In the genomic region with DNA sequence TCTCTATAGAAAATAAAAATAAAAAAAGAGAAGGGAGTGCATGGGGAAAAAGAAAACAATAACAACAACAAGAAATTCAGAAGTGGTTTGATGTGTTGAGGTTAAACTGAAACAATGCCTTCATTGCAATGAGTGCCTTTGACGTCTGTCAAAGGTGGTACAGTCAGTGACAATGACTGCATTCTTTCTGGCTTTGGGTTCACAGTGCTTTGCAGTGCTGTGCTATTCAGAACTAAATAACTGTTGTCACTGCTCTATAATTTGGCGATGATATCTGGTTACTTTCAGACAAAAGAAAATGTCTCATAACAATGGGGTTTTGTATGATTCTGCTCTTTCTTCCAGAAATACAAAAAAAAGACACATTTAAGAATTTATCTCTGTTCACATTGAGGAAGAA, we compare ENCODE assay signal across 27 cellular contexts.
DNase-seq lines count a peak whose midpoint lies in the region; ATAC-seq and FAIRE-seq lines count a peak whose summit lies in the region.
"Had no signal": no experiment of that assay in that cellular context is flagged by ENCODE, and none has a peak within 500 bp of the region (broad histone marks: within the 10 kb centered on the region; RNA-seq: fewer than 3 reads in every experiment).

No MANE protein-coding gene starts in this region.

- H3K9me3 Mint-ChIP-seq in activated CD8-positive, alpha-beta T cell treated with anti-CD3 and anti-CD28 coated beads, Interleukin-2, amount 10 ng/mL, durations not matched to agents 7 days and 5 days (ENCODE audit: insufficient read depth): no peaks in the 10 kb centered on the region
- H3K9me3 Mint-ChIP-seq in activated T-helper 1 cell treated with anti-CD3 and anti-CD28 coated beads, Interleukin-12 subunit alpha, Interleukin-12 subunit beta, Interleukin-2, Interleukin-4 antibody, amounts not matched to agents 30 ng/mL and 10 ng/mL and 1 ng/mL, durations not matched to agents 14 hours and 24 hours and 36 hours: no peaks in the 10 kb centered on the region
- H3K9me3 Mint-ChIP-seq: GM23338 had no signal

- FAIRE-seq in frontal cortex (lab: Jason Lieb, UNC): peak; percentile 15
- FAIRE-seq: A204.1, GM12892, K562 had no signal

- H3K4me3 Mint-ChIP-seq in activated CD8-positive, alpha-beta T cell treated with anti-CD3 and anti-CD28 coated beads, Interleukin-2, amount 10 ng/mL, durations not matched to agents 7 days and 5 days: no peak overlapping the region
- no peak overlapping the region for H3K4me3 Mint-ChIP-seq in activated T-helper 1 cell treated with anti-CD3 and anti-CD28 coated beads, Interleukin-12 subunit alpha, Interleukin-12 subunit beta, Interleukin-2, Interleukin-4 antibody, amounts not matched to agents 30 ng/mL and 10 ng/mL and 1 ng/mL, durations not matched to agents 14 hours and 24 hours and 36 hours
- H3K4me3 Mint-ChIP-seq: CD4-positive, alpha-beta memory T cell; GM23338; H9 had no signal

- H3K27me3 Mint-ChIP-seq in activated CD8-positive, alpha-beta T cell treated with anti-CD3 and anti-CD28 coated beads, Interleukin-2, amount 10 ng/mL, durations not matched to agents 7 days and 5 days (ENCODE audit: low read depth): no peaks in the 10 kb centered on the region
- H3K27me3 Mint-ChIP-seq in activated T-helper 1 cell treated with anti-CD3 and anti-CD28 coated beads, Interleukin-12 subunit alpha, Interleukin-12 subunit beta, Interleukin-2, Interleukin-4 antibody, amounts not matched to agents 30 ng/mL and 10 ng/mL and 1 ng/mL, durations not matched to agents 14 hours and 24 hours and 36 hours (ENCODE audit: insufficient read depth): no peaks in the 10 kb centered on the region
- H3K27me3 Mint-ChIP-seq: CD4-positive, alpha-beta memory T cell had no signal

- DNase-seq in frontal cortex (ENCODE audit: low spot score in 2 of 2) (no peak), pons (ENCODE audit: low spot score) (peak; percentile 88), mucosa of gallbladder (ENCODE audit: low spot score) (no peak)
- no peak for DNase-seq in activated CD8-positive, alpha-beta T cell treated with anti-CD3 and anti-CD28 coated beads, Interleukin-2, amount 10 ng/mL, durations not matched to agents 7 days and 5 days
- no peak for DNase-seq in activated T-helper 1 cell treated with anti-CD3 and anti-CD28 coated beads, Interleukin-12 subunit alpha, Interleukin-12 subunit beta, Interleukin-2, Interleukin-4 antibody, amounts not matched to agents 30 ng/mL and 10 ng/mL and 1 ng/mL, durations not matched to agents 14 hours and 24 hours and 36 hours (ENCODE audit: low spot score)
- DNase-seq: AML-193; CD4-positive, alpha-beta memory T cell; COR-L47; GDM1; H9; Kasumi-1; MV-4-11; NCI-H1105; NCI-H1436 treated with DMSO at 0.1 percent for 48 hours; NCI-H187 treated with DMSO at 0.1 percent for 48 hours; NCI-H2171 treated with DMSO at 0.1 percent for 48 hours; NCI-H524; NCI-H82; NK-92 treated with Interleukin-12 subunit alpha and Interleukin-12 subunit beta, amount 100 ng/mL, for 24 hours; PC-3 had no signal

- no peak for ATAC-seq in activated CD8-positive, alpha-beta T cell treated with anti-CD3 and anti-CD28 coated beads, Interleukin-2, amount 10 ng/mL, durations not matched to agents 7 days and 5 days
- no peak for ATAC-seq in GM21786 (IDR thresholded peaks at IDR 0.05; ENCODE audit: unreplicated experiment)
- ATAC-seq: GM23338, K562, PC-3, SK-N-SH treated with all-trans-retinoic acid at 6 μM for 48 hours had no signal

- peak overlapping the region; percentile 73 for H3K27ac ChIP-seq in angular gyrus (ENCODE audit: low read depth, low read length)

- CTCF ChIA-PET in activated CD8-positive, alpha-beta T cell treated with anti-CD3 and anti-CD28 coated beads, Interleukin-2, amount 10 ng/mL, durations not matched to agents 7 days and 5 days (lab: Charles Lee): no interaction called here

- no peaks in the 10 kb centered on the region for H3K4me1 Mint-ChIP-seq in activated CD8-positive, alpha-beta T cell treated with anti-CD3 and anti-CD28 coated beads, Interleukin-2, amount 10 ng/mL, durations not matched to agents 7 days and 5 days (ENCODE audit: low read depth)
- H3K4me1 Mint-ChIP-seq in activated T-helper 1 cell treated with anti-CD3 and anti-CD28 coated beads, Interleukin-12 subunit alpha, Interleukin-12 subunit beta, Interleukin-2, Interleukin-4 antibody, amounts not matched to agents 30 ng/mL and 10 ng/mL and 1 ng/mL, durations not matched to agents 14 hours and 24 hours and 36 hours (ENCODE audit: low read depth): no peaks in the 10 kb centered on the region
- H3K4me1 Mint-ChIP-seq: CD4-positive, alpha-beta memory T cell; GM23338 had no signal

- POLR2A ChIA-PET in activated CD8-positive, alpha-beta T cell treated with anti-CD3 and anti-CD28 coated beads, Interleukin-2, amount 10 ng/mL, durations not matched to agents 7 days and 5 days (lab: Charles Lee): no interaction called here

- no peak overlapping the region for H3K27ac Mint-ChIP-seq in activated CD8-positive, alpha-beta T cell treated with anti-CD3 and anti-CD28 coated beads, Interleukin-2, amount 10 ng/mL, durations not matched to agents 7 days and 5 days
- no peak overlapping the region for H3K27ac Mint-ChIP-seq in activated T-helper 1 cell treated with anti-CD3 and anti-CD28 coated beads, Interleukin-12 subunit alpha, Interleukin-12 subunit beta, Interleukin-2, Interleukin-4 antibody, amounts not matched to agents 30 ng/mL and 10 ng/mL and 1 ng/mL, durations not matched to agents 14 hours and 24 hours and 36 hours
- H3K27ac Mint-ChIP-seq: CD4-positive, alpha-beta memory T cell; GM23338; H9 had no signal

- intact Hi-C loops in activated T-helper 1 cell treated with anti-CD3 and anti-CD28 coated beads, Interleukin-12 subunit alpha, Interleukin-12 subunit beta, Interleukin-2, Interleukin-4 antibody, amounts not matched to agents 30 ng/mL and 10 ng/mL and 1 ng/mL, durations not matched to agents 14 hours and 24 hours and 36 hours (cut with micrococcal nuclease): no loop called here

- H3K36me3 Mint-ChIP-seq in activated CD8-positive, alpha-beta T cell treated with anti-CD3 and anti-CD28 coated beads, Interleukin-2, amount 10 ng/mL, durations not matched to agents 7 days and 5 days (ENCODE audit: low read depth): no peaks in the 10 kb centered on the region
- no peaks in the 10 kb centered on the region for H3K36me3 Mint-ChIP-seq in activated T-helper 1 cell treated with anti-CD3 and anti-CD28 coated beads, Interleukin-12 subunit alpha, Interleukin-12 subunit beta, Interleukin-2, Interleukin-4 antibody, amounts not matched to agents 30 ng/mL and 10 ng/mL and 1 ng/mL, durations not matched to agents 14 hours and 24 hours and 36 hours (ENCODE audit: low read depth)
- H3K36me3 Mint-ChIP-seq: CD4-positive, alpha-beta memory T cell had no signal
